Comparison of ENCODE assay signal across 14 cellular contexts in genomic region chr3:5731100-5731499, GRCh38.
A peak's percentile ranks its signal among the peaks of the same experiment; 100 is the strongest.
DNase-seq lines count a peak whose midpoint lies in the region; ATAC-seq and TF ChIP-seq lines count a peak whose summit lies in the region.
"Had no signal": no experiment of that assay in that cellular context is flagged by ENCODE, and none has a peak within 500 bp of the region (broad histone marks: within the 10 kb centered on the region; RNA-seq: fewer than 3 reads in every experiment).

No MANE protein-coding gene starts in this region.

- H3K27ac ChIP-seq in esophagus squamous epithelium (no peak overlapping the region), vagina (no peak overlapping the region)
- H3K27ac ChIP-seq: brain microvascular endothelial cell had no signal

- TF ChIP-seq POLR2A in esophagus squamous epithelium (IDR thresholded peaks at IDR 0.05) (no peak), vagina (IDR thresholded peaks at IDR 0.05) (no peak)

- H3K4me1 Mint-ChIP-seq in CD14-positive monocyte, result peaks cover 13% of the 10 kb centered on the region
- no peaks in the 10 kb centered on the region for H3K4me1 Mint-ChIP-seq in T-cell

- H3K36me3 Mint-ChIP-seq in CD14-positive monocyte (no peaks in the 10 kb centered on the region), T-cell (no peaks in the 10 kb centered on the region)

- peak; percentile 57 for ATAC-seq in GM18870 (IDR thresholded peaks at IDR 0.05; ENCODE audit: unreplicated experiment)
- ATAC-seq in T-cell (replicated peaks in 1 of 4), result no peak
- ATAC-seq in HG03469 (IDR thresholded peaks at IDR 0.05; ENCODE audit: unreplicated experiment), result no peak

- H3K27me3 Mint-ChIP-seq in CD14-positive monocyte (ENCODE audit: low read depth in 3 of 3) (no peaks in the 10 kb centered on the region), T-cell (peaks cover 0 to 1% of the 10 kb centered on the region in 2 donors)

- 21 to 64% methylated on average over 2 of the region's 2 CpGs for WGBS in esophagus squamous epithelium, 2 donors

- H3K27ac Mint-ChIP-seq in CD14-positive monocyte, result no peak overlapping the region
- H3K27ac Mint-ChIP-seq in T-cell, result no peak overlapping the region

- H3K9me3 ChIP-seq in esophagus squamous epithelium (no peaks in the 10 kb centered on the region), vagina (no peaks in the 10 kb centered on the region)

- H3K4me3 ChIP-seq in esophagus squamous epithelium (no peak overlapping the region), vagina (no peak overlapping the region)

- POLR2A ChIA-PET in T-cell (lab: Charles Lee), result no interaction called here

- H3K4me3 Mint-ChIP-seq in CD14-positive monocyte (no peak overlapping the region), T-cell (no peak overlapping the region)

- intact Hi-C loops in CD14-positive monocyte (cut with micrococcal nuclease) (loop anchor here in 1 of 2 donors (10.0 kb wide), 2 partner anchors 306 to 426 kb away; no protein-coding TSS in a partner anchor), esophagus squamous epithelium (cut with DNase I) (no loop called here), vagina (cut with DNase I) (loop anchor here (5.0 kb wide), 1 partner anchor 1664 kb away; no protein-coding TSS in a partner anchor)

- H3K9me3 Mint-ChIP-seq in CD14-positive monocyte (peaks cover 0 to 4% (median 0%) of the 10 kb centered on the region in 7 donors), T-cell (peaks cover 0 to 10% (median 2%) of the 10 kb centered on the region in 3 donors)

- TF ChIP-seq CTCF in CD14-positive monocyte (IDR thresholded peaks at IDR 0.05) (peak; percentile 64), esophagus squamous epithelium (IDR thresholded peaks at IDR 0.05) (peak in 2 of 6 experiments; percentile 15 to 16), vagina (IDR thresholded peaks at IDR 0.05) (no peak)

- H3K36me3 ChIP-seq in esophagus squamous epithelium (no peaks in the 10 kb centered on the region), vagina (no peaks in the 10 kb centered on the region)
- H3K36me3 ChIP-seq: brain microvascular endothelial cell had no signal

- no peaks in the 10 kb centered on the region for H3K4me1 ChIP-seq in esophagus squamous epithelium
- H3K4me1 ChIP-seq in vagina, result no peaks in the 10 kb centered on the region

- H3K27me3 ChIP-seq in esophagus squamous epithelium (no peaks in the 10 kb centered on the region), vagina (no peaks in the 10 kb centered on the region)
- H3K27me3 ChIP-seq: brain microvascular endothelial cell had no signal

- CTCF ChIA-PET in T-cell (lab: Charles Lee), result no interaction called here

- DNase-seq in CD14-positive monocyte (ENCODE audit: low spot score) (no peak), NCI-H82 treated with DMSO at 0.1 percent for 48 hours (lab: John Stamatoyannopoulos, UW; ENCODE audit: unreplicated experiment) (peak; percentile 0), kidney tubule cell (ENCODE audit: low spot score) (peak; percentile 20), esophagus squamous epithelium (lab: John Stamatoyannopoulos, UW) (no peak), T-cell (no peak), vagina (ENCODE audit: extremely low spot score in 2 of 2) (no peak)
- DNase-seq: brain microvascular endothelial cell, DMS153, KG1, NCI-H524 treated with DMSO at 0.1 percent for 48 hours, posterior cingulate gyrus, T-helper 9 cell had no signal

Comparison
In these comparisons a context has a peak if more than half of its experiments do, and no peak if none do; other contexts are left out.
1. DNase-seq: peak in NCI-H82 treated with DMSO at 0.1 percent for 48 hours (single experiment) and kidney tubule cell (single experiment); none in CD14-positive monocyte (single experiment), esophagus squamous epithelium (single experiment), T-cell (0 of 34) and vagina (0 of 2).